In genomic region chrX:41005445-41005992, GRCh38 we compare ENCODE assay signal across 25 cellular contexts.
DNase-seq lines count a peak whose midpoint lies in the region; ATAC-seq, FAIRE-seq and TF ChIP-seq lines count a peak whose summit lies in the region.
"Had no signal": no experiment of that assay in that cellular context is flagged by ENCODE, and none has a peak within 500 bp of the region (broad histone marks: within the 10 kb centered on the region; RNA-seq: fewer than 3 reads in every experiment).

No MANE protein-coding gene starts in this region.

- no peak overlapping the region for H4K91ac ChIP-seq in neuronal stem cell (ENCODE audit: low read depth, low read length, poor library complexity)

- no peak for TF ChIP-seq EP300 in K562 (IDR thresholded peaks at IDR 0.05; ENCODE audit: low read length)

- no peaks in the 10 kb centered on the region for H3K27me3 ChIP-seq in K562 (ENCODE audit: control insufficient read depth in 2 of 2, insufficient read depth in 2 of 2, low read length in 2 of 2)
- H3K27me3 ChIP-seq in neuronal stem cell (ENCODE audit: control insufficient read depth in 3 of 3, insufficient read depth in 3 of 3, low read depth in 1 of 3, low read length in 3 of 3): no peaks in the 10 kb centered on the region
- H3K27me3 ChIP-seq: adrenal gland, brain microvascular endothelial cell, ovary, right atrium auricular region had no signal

- in situ Hi-C loops in KBM-7 (cut with MboI; ENCODE audit: low pct_unique_long_range_greater_than_20kb, low sequenced_read_pairs): no loop called here
- in situ Hi-C loops in K562 (cut with MboI): no loop called here

- no peak overlapping the region for H2BK12ac ChIP-seq in neuronal stem cell (ENCODE audit: low read length)

- H3K14ac ChIP-seq in neuronal stem cell (ENCODE audit: low read length): no peak overlapping the region

- ATAC-seq in K562 (no peak), left lobe of liver (no peak), HG03520 (IDR thresholded peaks at IDR 0.05; ENCODE audit: unreplicated experiment) (no peak)
- ATAC-seq: activated CD8-positive, alpha-beta T cell treated with anti-CD3 and anti-CD28 coated beads for 36 hours; naive thymus-derived CD4-positive, alpha-beta T cell; Right ventricle myocardium inferior had no signal

- WGBS in K562 (ENCODE audit: insufficient coverage, low coverage, missing lambda C conversion rate): 13% methylated on average over 3 of the region's 3 CpGs
- no CpG with 5 or more reads among the region's 3 CpGs for WGBS in neuronal stem cell (ENCODE audit: extremely low coverage in 2 of 2, insufficient read length in 2 of 2, insufficient replicate concordance in 1 of 2), 2 donors

- no peaks in the 10 kb centered on the region for H3K9me3 ChIP-seq in K562 (replicated peaks; ENCODE audit: control insufficient read depth, insufficient read depth, low read depth, low read length)
- H3K9me3 ChIP-seq in neuronal stem cell (replicated peaks in 1 of 2; ENCODE audit: control insufficient read depth in 2 of 2, insufficient read depth in 1 of 2, low read depth in 1 of 2, low read length in 2 of 2): no peaks in the 10 kb centered on the region
- H3K9me3 ChIP-seq: adrenal gland, HAP-1, ovary, right atrium auricular region had no signal

- H3K9me1 ChIP-seq in K562 (ENCODE audit: control insufficient read depth, insufficient read depth, low read length): no peaks in the 10 kb centered on the region

- DNase-seq in NCI-H748 (lab: John Stamatoyannopoulos, UW; ENCODE audit: unreplicated experiment) (peak; percentile 4), NCI-H748 treated with DMSO at 0.1 percent for 48 hours (lab: John Stamatoyannopoulos, UW) (no peak), KBM-7 (peak; percentile 78), K562 (ENCODE audit: extremely low read depth in 1 of 4, low spot score in 3 of 4) (no peak), neuronal stem cell (ENCODE audit: low spot score) (no peak), left lobe of liver (ENCODE audit: low spot score) (no peak), NCI-H82 treated with DMSO at 0.1 percent for 48 hours (lab: John Stamatoyannopoulos, UW; ENCODE audit: unreplicated experiment) (no peak)
- DNase-seq: activated CD8-positive, alpha-beta T cell treated with anti-CD3 and anti-CD28 coated beads for 36 hours; activated gamma-delta T cell; activated T-cell treated with anti-CD3 and anti-CD28 coated beads for 4 hours; brain microvascular endothelial cell; naive thymus-derived CD4-positive, alpha-beta T cell; NCI-H1417 treated with DMSO at 0.1 percent for 48 hours; NCI-H2107; NCI-H524 treated with DMSO at 0.1 percent for 48 hours; OCI-M1; ovary; SW 1271 had no signal

- no peak overlapping the region for H3K4me2 ChIP-seq in K562 (ENCODE audit: insufficient read depth, low read length)
- no peak overlapping the region for H3K4me2 ChIP-seq in neuronal stem cell (ENCODE audit: insufficient read depth, low read length, poor library complexity, severe bottlenecking)

- no peak overlapping the region for H3K4ac ChIP-seq in neuronal stem cell (ENCODE audit: low read length)

- H3K27ac ChIP-seq in K562 (ENCODE audit: extremely low read depth, low read depth, low read length): no peak overlapping the region
- H3K27ac ChIP-seq in neuronal stem cell (replicated peaks; ENCODE audit: low read length): no peak overlapping the region
- H3K27ac ChIP-seq: adrenal gland, brain microvascular endothelial cell, ovary, right atrium auricular region had no signal

- no peak for FAIRE-seq in K562 (lab: Jason Lieb, UNC)
- FAIRE-seq: A204.1, D721Med had no signal

- no peak overlapping the region for H3K23ac ChIP-seq in neuronal stem cell (ENCODE audit: low read depth, low read length, poor library complexity)

- no peak overlapping the region for H2BK15ac ChIP-seq in neuronal stem cell (ENCODE audit: low read length)

- no peak overlapping the region for H2BK120ac ChIP-seq in neuronal stem cell (ENCODE audit: low read depth, low read length)

- no peak for TF ChIP-seq POLR2A in K562 (conservative IDR thresholded peaks at IDR 0.05)

- H3K4me3 ChIP-seq in K562 (no peak overlapping the region), neuronal stem cell (ENCODE audit: low read length in 2 of 2) (no peak overlapping the region)
- H3K4me3 ChIP-seq: adrenal gland, HAP-1, ovary, right atrium auricular region had no signal

- POLR2A ChIA-PET in K562 (lab: Yijun Ruan, JAX): interaction anchor here (0.6 kb wide), 1 partner anchor 991 kb away, joined by 3 read pairs; no protein-coding TSS in a partner anchor

- intact Hi-C loops in K562 (cut with micrococcal nuclease): no loop called here

- no peaks in the 10 kb centered on the region for H4K20me1 ChIP-seq in K562 (replicated peaks; ENCODE audit: control insufficient read depth, insufficient read depth, low read length)

- H3K36me3 ChIP-seq in K562 (ENCODE audit: control insufficient read depth, insufficient read depth, low read length): no peaks in the 10 kb centered on the region
- no peaks in the 10 kb centered on the region for H3K36me3 ChIP-seq in neuronal stem cell (replicated peaks in 1 of 2; ENCODE audit: control insufficient read depth in 2 of 2, insufficient read depth in 2 of 2, low read length in 2 of 2)
- H3K36me3 ChIP-seq: adrenal gland, brain microvascular endothelial cell, HAP-1, ovary, right atrium auricular region had no signal

- H3K79me1 ChIP-seq in neuronal stem cell (ENCODE audit: low read depth, low read length): no peaks in the 10 kb centered on the region

- no peak for TF ChIP-seq CTCF in K562 (IDR thresholded peaks at IDR 0.05 in 2 of 3, conservative IDR thresholded peaks at IDR 0.05 in 1 of 3; ENCODE audit: insufficient read depth in 2 of 3, low read depth in 1 of 3, low read length in 3 of 3)

- H2AK5ac ChIP-seq in neuronal stem cell (ENCODE audit: low read depth, low read length): no peak overlapping the region

- no peak overlapping the region for H3K18ac ChIP-seq in neuronal stem cell (ENCODE audit: low read length)

- H2AFZ ChIP-seq in K562 (ENCODE audit: low read depth, low read length) (peak overlapping the region; percentile 63; the same call in 1 of the 2 replicates), neuronal stem cell (ENCODE audit: low read length) (peak overlapping the region; percentile 31)

- no peak for TF ChIP-seq RAD21 in K562 (CRISPR knock-in tag; conservative IDR thresholded peaks at IDR 0.05 in 1 of 2, IDR thresholded peaks at IDR 0.05 in 1 of 2)

- CTCF ChIA-PET in K562 (lab: Yijun Ruan, JAX; ENCODE audit: low intra/inter-chr PET ratio): interaction anchor here (0.6 kb wide), 1 partner anchor 432 kb away, joined by 8 read pairs; no protein-coding TSS in a partner anchor

- no peak overlapping the region for H2BK5ac ChIP-seq in neuronal stem cell (ENCODE audit: low read length)

- H4K8ac ChIP-seq in neuronal stem cell (ENCODE audit: low read depth, low read length): no peak overlapping the region

- no TSS peak for BruUV-seq in K562 (replicated peaks; lab: Mats Ljungman, UMichigan)

- H3K9ac ChIP-seq in K562 (ENCODE audit: insufficient read depth in 1 of 2, low read depth in 2 of 2, low read length in 2 of 2): no peak overlapping the region; a peak in 1 of 4 replicates
- no peak overlapping the region for H3K9ac ChIP-seq in neuronal stem cell (ENCODE audit: low read depth, low read length, poor library complexity)

- H3K79me2 ChIP-seq in K562 (ENCODE audit: control insufficient read depth, insufficient read depth, low read length): no peaks in the 10 kb centered on the region

- H3K4me1 ChIP-seq in K562 (replicated peaks in 1 of 2; ENCODE audit: control insufficient read depth in 2 of 2, insufficient read depth in 2 of 2, low read length in 2 of 2) (peaks cover 3 to 7% of the 10 kb centered on the region in 2 experiments; a peak in 4 of 5 replicates), neuronal stem cell (ENCODE audit: control insufficient read depth in 2 of 2, insufficient read depth in 1 of 2, low read depth in 1 of 2, low read length in 2 of 2) (peaks cover 0 to 2% of the 10 kb centered on the region in 2 donors)
- H3K4me1 ChIP-seq: adrenal gland had no signal

TF ChIP-seq in K562, 482 proteins besides CTCF, POLR2A, EP300 and RAD21:
- TF ChIP-seq RFX7 (CRISPR knock-in tag; IDR thresholded peaks at IDR 0.05): no peak
- no peak for TF ChIP-seq ZNF398 (CRISPR knock-in tag; IDR thresholded peaks at IDR 0.05)
- no peak for TF ChIP-seq CHCHD3 (CRISPR knock-in tag; IDR thresholded peaks at IDR 0.05)
- no peak for TF ChIP-seq WHSC1 (IDR thresholded peaks at IDR 0.05; ENCODE audit: low read length)
- TF ChIP-seq ZNF277 (CRISPR knock-in tag; IDR thresholded peaks at IDR 0.05; ENCODE audit: borderline replicate concordance): no peak
- TF ChIP-seq BRCA1 (IDR thresholded peaks at IDR 0.05): no peak
- TF ChIP-seq BRCA1 (CRISPR knock-in tag; IDR thresholded peaks at IDR 0.05): no peak
- no peak for TF ChIP-seq RAD51 (IDR thresholded peaks at IDR 0.05; ENCODE audit: borderline replicate concordance, low read depth)
- no peak for TF ChIP-seq ZNF77 (CRISPR knock-in tag; IDR thresholded peaks at IDR 0.05)
- TF ChIP-seq ZNF134 (CRISPR knock-in tag; conservative IDR thresholded peaks at IDR 0.05): no peak
- TF ChIP-seq MCM2 (IDR thresholded peaks at IDR 0.05; ENCODE audit: low read depth): no peak
- no peak for TF ChIP-seq NR2F6 (CRISPR knock-in tag; IDR thresholded peaks at IDR 0.05)
- TF ChIP-seq TCF3 (CRISPR knock-in tag; IDR thresholded peaks at IDR 0.05): no peak
- no peak for TF ChIP-seq ARNT (IDR thresholded peaks at IDR 0.05)

Comparison
In these comparisons a context has a peak if more than half of its experiments do, and no peak if none do; other contexts are left out.
1. DNase-seq: peak in NCI-H748 (single experiment) and KBM-7 (single experiment); none in NCI-H748 treated with DMSO at 0.1 percent for 48 hours (single experiment), K562 (0 of 4), neuronal stem cell (single experiment), left lobe of liver (single experiment) and NCI-H82 treated with DMSO at 0.1 percent for 48 hours (single experiment).